In genomic region chr14:76773188-76773885, GRCh38 we compare ENCODE assay signal across 8 cellular contexts. TPM values are rescaled to one million over a fixed set of nuclear protein-coding genes. Genes with fewer than 3 reads are reported as not detected.
DNase-seq lines count a peak whose midpoint lies in the region; ATAC-seq and TF ChIP-seq lines count a peak whose summit lies in the region.

No MANE protein-coding gene starts in this region.

- H3K4me1 Mint-ChIP-seq in stimulated activated effector memory CD8-positive, alpha-beta T cell treated with anti-CD3 and anti-CD28 coated beads, Interleukin-12 subunit alpha, Interleukin-12 subunit beta, amount 100 ng/mL, for 72 hours, result peaks cover 24% of the 10 kb centered on the region

- H3K4me3 ChIP-seq in astrocyte of the spinal cord (ENCODE audit: low read depth, low read length), result no peak overlapping the region

- peak overlapping the region; percentile 14 to 55 for H3K27ac Mint-ChIP-seq in activated naive CD4-positive, alpha-beta T cell treated with anti-CD3 and anti-CD28 coated beads, Interleukin-2, amount 50 U/mL, for 72 hours
- no peak overlapping the region for H3K27ac Mint-ChIP-seq in stimulated activated effector memory CD8-positive, alpha-beta T cell treated with anti-CD3 and anti-CD28 coated beads, Interleukin-12 subunit alpha, Interleukin-12 subunit beta, amount 100 ng/mL, for 72 hours

- DNase-seq in activated naive CD4-positive, alpha-beta T cell treated with anti-CD3 and anti-CD28 coated beads, Interleukin-2, amount 50 U/mL, for 72 hours (ENCODE audit: low spot score in 2 of 2), result no peak
- DNase-seq in activated naive CD4-positive, alpha-beta T cell treated with anti-CD3 and anti-CD28 coated beads, Interleukin-2, amount 50 U/mL, for 16 hours, result no peak
- DNase-seq in astrocyte of the spinal cord (ENCODE audit: low read depth, low spot score) (peak; percentile 83), iris pigment epithelial cell (ENCODE audit: low read depth) (peak; percentile 91), iPS-NIHi11 (ENCODE audit: low spot score) (no peak), NCI-H748 (lab: John Stamatoyannopoulos, UW; ENCODE audit: unreplicated experiment) (no peak)
- DNase-seq in stimulated activated effector memory CD8-positive, alpha-beta T cell treated with anti-CD3 and anti-CD28 coated beads, Interleukin-12 subunit alpha, Interleukin-12 subunit beta, amount 100 ng/mL, for 72 hours (ENCODE audit: low spot score in 2 of 2), result no peak

- in situ Hi-C loops in astrocyte of the spinal cord (cut with HindIII; ENCODE audit: low sequenced_read_pairs), result no loop called here

- H3K36me3 Mint-ChIP-seq in activated naive CD4-positive, alpha-beta T cell treated with anti-CD3 and anti-CD28 coated beads, Interleukin-2, amount 50 U/mL, for 72 hours, result no peaks in the 10 kb centered on the region
- peaks cover 5% of the 10 kb centered on the region for H3K36me3 Mint-ChIP-seq in stimulated activated effector memory CD8-positive, alpha-beta T cell treated with anti-CD3 and anti-CD28 coated beads, Interleukin-12 subunit alpha, Interleukin-12 subunit beta, amount 100 ng/mL, for 72 hours

- ATAC-seq in activated naive CD4-positive, alpha-beta T cell treated with anti-CD3 and anti-CD28 coated beads, Interleukin-2, amount 50 U/mL, for 72 hours, result peak; percentile 62 to 78
- ATAC-seq in stimulated activated effector memory CD8-positive, alpha-beta T cell treated with anti-CD3 and anti-CD28 coated beads, Interleukin-12 subunit alpha, Interleukin-12 subunit beta, amount 100 ng/mL, for 72 hours, result peak; percentile 62
- no peak for ATAC-seq in HG03439 (IDR thresholded peaks at IDR 0.05; ENCODE audit: unreplicated experiment)

- peak; percentile 12 for TF ChIP-seq CTCF in astrocyte of the spinal cord (IDR thresholded peaks at IDR 0.05; ENCODE audit: low read depth, low read length)

- no peaks in the 10 kb centered on the region for H3K9me3 Mint-ChIP-seq in activated naive CD4-positive, alpha-beta T cell treated with anti-CD3 and anti-CD28 coated beads, Interleukin-2, amount 50 U/mL, for 72 hours
- no peaks in the 10 kb centered on the region for H3K9me3 Mint-ChIP-seq in stimulated activated effector memory CD8-positive, alpha-beta T cell treated with anti-CD3 and anti-CD28 coated beads, Interleukin-12 subunit alpha, Interleukin-12 subunit beta, amount 100 ng/mL, for 72 hours

- H3K4me3 Mint-ChIP-seq in stimulated activated effector memory CD8-positive, alpha-beta T cell treated with anti-CD3 and anti-CD28 coated beads, Interleukin-12 subunit alpha, Interleukin-12 subunit beta, amount 100 ng/mL, for 72 hours, result no peak overlapping the region

RNA-seq across cellular contexts. Expression of gene VASH1, which starts 12.1 kb away (rescaled TPM):
- total RNA-seq in activated naive CD4-positive, alpha-beta T cell treated with anti-CD3 and anti-CD28 coated beads, Interleukin-2, amount 50 U/mL, for 72 hours, result 1 to 10 TPM; 1.8 to 6.5 TPM

RNA-seq across cellular contexts. Expression of gene ANGEL1, which starts 39.3 kb away (rescaled TPM):
- 10 to 100 TPM; 14.6 to 15.4 TPM for total RNA-seq in activated naive CD4-positive, alpha-beta T cell treated with anti-CD3 and anti-CD28 coated beads, Interleukin-2, amount 50 U/mL, for 72 hours

RNA-seq across cellular contexts. Expression of gene LRRC74A, which starts 52.9 kb away (rescaled TPM):
- not detected for total RNA-seq in activated naive CD4-positive, alpha-beta T cell treated with anti-CD3 and anti-CD28 coated beads, Interleukin-2, amount 50 U/mL, for 72 hours

Comparison
In these comparisons a context has a peak if more than half of its experiments do, and no peak if none do; other contexts are left out.
1. DNase-seq: peak in astrocyte of the spinal cord (single experiment) and iris pigment epithelial cell (single experiment); none in activated naive CD4-positive, alpha-beta T cell treated with anti-CD3 and anti-CD28 coated beads, Interleukin-2, amount 50 U/mL, for 72 hours (0 of 2), activated naive CD4-positive, alpha-beta T cell treated with anti-CD3 and anti-CD28 coated beads, Interleukin-2, amount 50 U/mL, for 16 hours (single experiment), stimulated activated effector memory CD8-positive, alpha-beta T cell treated with anti-CD3 and anti-CD28 coated beads, Interleukin-12 subunit alpha, Interleukin-12 subunit beta, amount 100 ng/mL, for 72 hours (0 of 2), iPS-NIHi11 (single experiment) and NCI-H748 (single experiment).